Comparison of ENCODE assay signal across 8 cellular contexts in the genomic region with DNA sequence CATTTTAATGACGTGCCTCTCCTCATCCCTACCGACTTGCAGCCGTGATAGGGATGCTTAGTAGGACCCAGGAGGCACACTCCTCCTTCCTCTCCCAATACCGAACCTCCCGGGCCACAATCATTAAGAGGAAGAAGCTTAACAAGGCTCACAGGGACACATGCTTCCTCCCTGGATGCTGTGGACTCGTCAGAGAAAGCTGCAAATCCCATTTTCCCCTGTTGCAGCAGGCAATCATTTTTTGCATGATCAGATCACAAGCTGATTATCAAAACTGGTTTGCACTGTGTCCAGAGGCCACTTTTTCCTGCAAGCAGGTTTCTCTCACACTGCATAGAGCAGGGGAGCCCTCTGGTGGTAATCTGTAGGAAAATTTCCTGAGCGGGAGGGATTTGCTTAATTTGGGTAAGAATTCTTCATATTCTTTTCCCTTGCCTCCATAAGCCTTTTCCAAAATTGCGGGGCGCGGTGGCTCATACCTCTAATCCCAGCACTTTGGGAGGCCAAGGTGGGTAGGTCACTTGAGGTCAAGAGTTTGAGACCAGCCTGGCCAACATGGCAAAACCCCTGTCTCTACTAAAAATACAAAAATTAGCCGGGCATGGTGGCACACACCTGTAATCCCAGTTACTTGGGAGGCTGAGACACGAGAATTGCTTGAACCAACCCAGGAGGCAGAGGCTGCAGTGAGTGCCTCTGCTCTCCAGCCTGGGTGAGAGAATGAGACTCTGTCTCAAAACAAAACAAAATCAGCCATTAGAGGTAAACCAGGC. TPM values are rescaled to one million over a fixed set of nuclear protein-coding genes. Genes with fewer than 3 reads are reported as not detected.
DNase-seq lines count a peak whose midpoint lies in the region; ATAC-seq and TF ChIP-seq lines count a peak whose summit lies in the region.

No MANE protein-coding gene starts in this region.

- no peak overlapping the region for H3K9ac ChIP-seq in IMR-90 (ENCODE audit: low read depth, low read length)

- H3K9me3 Mint-ChIP-seq in progenitor cell of endocrine pancreas (ENCODE audit: low read depth) = no peaks in the 10 kb centered on the region

- peak overlapping the region; percentile 82 for H2BK120ac ChIP-seq in IMR-90 (ENCODE audit: low read depth, low read length)

- no peak overlapping the region for H3K56ac ChIP-seq in IMR-90 (ENCODE audit: extremely low read depth, insufficient read depth, low read length)

- H3K4me3 Mint-ChIP-seq in progenitor cell of endocrine pancreas (ENCODE audit: low read depth) = no peak overlapping the region

- peak overlapping the region; percentile 69; the same call in 1 of the 2 replicates for H2AK5ac ChIP-seq in IMR-90 (ENCODE audit: low read depth, low read length)

- peak overlapping the region; percentile 12; the same call in 1 of the 2 replicates for H3K27ac ChIP-seq in IMR-90 (ENCODE audit: insufficient read depth, low read length)
- no peak overlapping the region for H3K27ac ChIP-seq in Peyer's patch
- H3K27ac ChIP-seq in left ventricle myocardium inferior (replicated peaks) = no peak overlapping the region

- H3K9me1 ChIP-seq in IMR-90 (ENCODE audit: insufficient read depth, low read length) = no peaks in the 10 kb centered on the region

- peak; percentile 24 for DNase-seq in NOMO-1 treated with DMSO at 0.1 percent for 48 hours (lab: John Stamatoyannopoulos, UW; ENCODE audit: unreplicated experiment)
- no peak for DNase-seq in NOMO-1 treated with dmso at 0.1 percent for 144 hours (lab: John Stamatoyannopoulos, UW; ENCODE audit: unreplicated experiment)
- DNase-seq in IMR-90 = peak; percentile 86
- DNase-seq in Peyer's patch = peak; percentile 45 to 83 (median 49)
- peak in 44 of 56 donors; percentile 7 to 71 (median 31) for DNase-seq in amygdala (lab: John Stamatoyannopoulos, UW)
- DNase-seq in left ventricle myocardium inferior = peak; percentile 25
- peak; percentile 65 for DNase-seq in progenitor cell of endocrine pancreas (ENCODE audit: low spot score, unreplicated experiment)

- H4K91ac ChIP-seq in IMR-90 (ENCODE audit: insufficient read depth, low read depth, low read length) = peak overlapping the region; percentile 77

- 0 out of 2 replicates have a peak overlapping the region, but pooled peaks have one; percentile 12 for H3K18ac ChIP-seq in IMR-90 (ENCODE audit: low read depth, low read length)

- peak; percentile 90 for ATAC-seq in IMR-90 (ENCODE audit: low read depth)
- ATAC-seq in HG03196 (IDR thresholded peaks at IDR 0.05; ENCODE audit: unreplicated experiment) = no peak

- H3K14ac ChIP-seq in IMR-90 (replicated peaks; ENCODE audit: low read depth, low read length) = no peak overlapping the region

- POLR2A ChIA-PET in IMR-90 (lab: Charles Lee; ENCODE audit: unreplicated experiment) = interaction anchor here (0.5 to 1.0 kb wide), 5 partner anchors 143 to 364 kb away, joined by 3 to 12 read pairs (median 5); no protein-coding TSS in a partner anchor

- H3K4me1 ChIP-seq in IMR-90 (ENCODE audit: control insufficient read depth, insufficient read depth, low read length) = peaks cover 2% of the 10 kb centered on the region; the same call in 1 of the 2 replicates
- no peaks in the 10 kb centered on the region for H3K4me1 ChIP-seq in Peyer's patch
- peaks cover 11% of the 10 kb centered on the region for H3K4me1 ChIP-seq in left ventricle myocardium inferior

- H3K36me3 ChIP-seq in IMR-90 (ENCODE audit: control insufficient read depth, insufficient read depth, low read length) (no peaks in the 10 kb centered on the region; the same call in 1 of the 2 replicates), Peyer's patch (no peaks in the 10 kb centered on the region), left ventricle myocardium inferior (no peaks in the 10 kb centered on the region)

- no peak overlapping the region; the same call in 1 of the 2 replicates for H3K23ac ChIP-seq in IMR-90 (ENCODE audit: low read depth, low read length)

- H3K9me3 ChIP-seq in IMR-90 (ENCODE audit: control insufficient read depth, insufficient read depth, low read length) (no peaks in the 10 kb centered on the region), Peyer's patch (no peaks in the 10 kb centered on the region), left ventricle myocardium inferior (replicated peaks) (no peaks in the 10 kb centered on the region)

- H3K79me1 ChIP-seq in IMR-90 (ENCODE audit: low read depth in 1 of 2, low read length in 2 of 2) = no peaks in the 10 kb centered on the region

- peak overlapping the region; percentile 87 for H2AFZ ChIP-seq in IMR-90 (replicated peaks; ENCODE audit: low read length, poor library complexity)

- peaks cover 3% of the 10 kb centered on the region for H3K27me3 Mint-ChIP-seq in progenitor cell of endocrine pancreas

- peak overlapping the region; percentile 30 for H2BK20ac ChIP-seq in IMR-90 (ENCODE audit: low read depth, low read length)

- no peak overlapping the region for H2BK5ac ChIP-seq in IMR-90 (ENCODE audit: low read depth, low read length, poor library complexity, severe bottlenecking)

- H4K5ac ChIP-seq in IMR-90 (ENCODE audit: low read depth, low read length) = peak overlapping the region; percentile 14; the same call in 1 of the 2 replicates

- H4K8ac ChIP-seq in IMR-90 (ENCODE audit: low read depth in 2 of 2, low read length in 2 of 2) = peak overlapping the region in 1 of 2 experiments; percentile 27; a peak in 2 of 4 replicates

- H3K4me3 ChIP-seq in IMR-90 (ENCODE audit: insufficient read depth, low read depth, low read length) = no peak overlapping the region
- H3K4me3 ChIP-seq in Peyer's patch = no peak overlapping the region
- H3K4me3 ChIP-seq in left ventricle myocardium inferior = peak overlapping the region; percentile 43

- TF ChIP-seq RAD21 in IMR-90 (IDR thresholded peaks at IDR 0.05; ENCODE audit: low read length) = peak; percentile 99

- no peak overlapping the region for H3K27ac Mint-ChIP-seq in progenitor cell of endocrine pancreas

- dilution Hi-C loops in IMR-90 (cut with HindIII; ENCODE audit: low sequenced_read_pairs, unreplicated experiment) = loop anchor here (25.0 kb wide), 1 partner anchor 134 kb away; a partner anchor contains a TSS

- H2BK15ac ChIP-seq in IMR-90 (ENCODE audit: low read depth, low read length) = peak overlapping the region; percentile 22; the same call in 1 of the 3 replicates

- CTCF ChIA-PET in IMR-90 (lab: Yijun Ruan, JAX) = interaction anchor here (0.6 to 1.5 kb wide), 21 partner anchors 15 to 256 kb away, joined by 3 to 8 read pairs (median 3); no protein-coding TSS in a partner anchor

- intact Hi-C loops in IMR-90 (cut with micrococcal nuclease) (loop anchor here (1.0 to 5.0 kb wide), 7 partner anchors 143 to 684 kb away; a partner anchor contains a TSS), left ventricle myocardium inferior (cut with micrococcal nuclease) (no loop called here)

- no peaks in the 10 kb centered on the region for H3K36me3 Mint-ChIP-seq in progenitor cell of endocrine pancreas (ENCODE audit: insufficient read depth)

- no peaks in the 10 kb centered on the region for H3K27me3 ChIP-seq in IMR-90 (ENCODE audit: control insufficient read depth, insufficient read depth, low read length)
- no peaks in the 10 kb centered on the region for H3K27me3 ChIP-seq in Peyer's patch
- peaks cover 7% of the 10 kb centered on the region for H3K27me3 ChIP-seq in left ventricle myocardium inferior (ENCODE audit: low read depth)

- TF ChIP-seq CTCF in IMR-90 (conservative IDR thresholded peaks at IDR 0.05; ENCODE audit: low read depth, low read length) (peak; percentile 95), Peyer's patch (IDR thresholded peaks at IDR 0.05) (peak; percentile 39 to 96 (median 92)), left ventricle myocardium inferior (IDR thresholded peaks at IDR 0.05; ENCODE audit: borderline replicate concordance) (peak; percentile 95), progenitor cell of endocrine pancreas (IDR thresholded peaks at IDR 0.05; ENCODE audit: unreplicated experiment) (peak; percentile 95)

- H3K4me1 Mint-ChIP-seq in progenitor cell of endocrine pancreas (ENCODE audit: low read depth) = peaks cover 3% of the 10 kb centered on the region

- WGBS in IMR-90 (ENCODE audit: extremely low coverage in 2 of 2, insufficient read length in 1 of 2), 2 experiments = no CpG with 5 or more reads among the region's 12 CpGs

- in situ Hi-C loops in IMR-90 (cut with MboI; ENCODE audit: low sequenced_read_pairs) = loop anchor here (25.0 kb wide), 1 partner anchor 409 kb away; a partner anchor contains a TSS

- H3K4me2 ChIP-seq in IMR-90 (ENCODE audit: low read depth, low read length) = peak overlapping the region; percentile 60

- H2AK9ac ChIP-seq in IMR-90 (replicated peaks; ENCODE audit: low read depth, low read length, poor library complexity) = no peak overlapping the region

- peak overlapping the region; percentile 53 for H3K4ac ChIP-seq in IMR-90 (ENCODE audit: low read depth, low read length)

- no TSS peak for BruUV-seq in IMR-90 (replicated peaks; lab: Mats Ljungman, UMichigan)

- H4K20me1 ChIP-seq in IMR-90 (ENCODE audit: insufficient read depth, low read length) = no peaks in the 10 kb centered on the region

- TF ChIP-seq POLR2A in IMR-90 (IDR thresholded peaks at IDR 0.05; ENCODE audit: low read depth, low read length) = peak; percentile 54; the same call in 1 of the 2 replicates
- no peak for TF ChIP-seq POLR2A in Peyer's patch (IDR thresholded peaks at IDR 0.05)

TF ChIP-seq in IMR-90, 13 proteins besides CTCF, POLR2A, EP300 and RAD21:
- TF ChIP-seq RCOR1 (IDR thresholded peaks at IDR 0.05; ENCODE audit: insufficient replicate concordance, low read length) (no peak), SMC3 (IDR thresholded peaks at IDR 0.05; ENCODE audit: low read depth, low read length) (peak; percentile 98), MXI1 (IDR thresholded peaks at IDR 0.05; ENCODE audit: borderline replicate concordance, low read depth, low read length) (0 out of 2 replicates have a peak, but pooled peaks have one; percentile 18), MAZ (IDR thresholded peaks at IDR 0.05; ENCODE audit: borderline replicate concordance, low read depth, low read length) (peak; percentile 27; the same call in 1 of the 2 replicates)

RNA-seq across cellular contexts. Expression of a gene that starts 16.1 kb away (rescaled TPM):
- under 0.01 and 0.18 TPM in 2 replicates for total RNA-seq in IMR-90 (2012; rRNA removed)
- 0.12 and 0.13 TPM in 2 replicates for polyA plus RNA-seq in IMR-90 (2012; rRNA removed)
- polyA plus RNA-seq in IMR-90 (2012; cell fraction: cytosol; rRNA removed) = 0.05 and 0.09 TPM in 2 replicates
- polyA plus RNA-seq in IMR-90 (2012; cell fraction: nucleus; rRNA removed; ENCODE audit: low replicate concordance) = 0.05 and 0.10 TPM in 2 replicates
- total RNA-seq in Peyer's patch = 10 to 100 TPM in 1 of 4 donors, 1 to 10 TPM in 2, not detected in 1; 2.0 to 17.3 (median 4.3) TPM
- total RNA-seq in left ventricle myocardium inferior = 0.33 TPM
- total RNA-seq in progenitor cell of endocrine pancreas = 0.12 and 0.91 TPM in 2 replicates
